27 cellular contexts compared by ENCODE assay signal in genomic region chr2:236581546-236581945, GRCh38.
"Had no signal": no experiment of that assay in that cellular context is flagged by ENCODE, and none has a peak within 500 bp of the region (broad histone marks: within the 10 kb centered on the region; RNA-seq: fewer than 3 reads in every experiment).

No MANE protein-coding gene starts in this region.

- H3K4me3 ChIP-seq: colonic mucosa, gastrocnemius medialis, right lobe of liver, thoracic aorta, tibial nerve, upper lobe of right lung, uterus had no signal

- H3K27me3 ChIP-seq: colonic mucosa, gastrocnemius medialis, neutrophil, right lobe of liver, tibial nerve, upper lobe of right lung, uterus had no signal

- H3K9ac ChIP-seq: parathyroid adenoma had no signal

- H3K27ac Mint-ChIP-seq: dendritic cell treated with granulocyte-macrophage colony-stimulating factor and Interleukin-4, amounts not matched to agents 40 ng/mL and 50 ng/mL, for 4 days; endodermal cell; progenitor cell of endocrine pancreas had no signal

- H3K9me3 ChIP-seq: colonic mucosa, gastrocnemius medialis, neutrophil, right lobe of liver, thoracic aorta, upper lobe of right lung, uterus had no signal

- H3K79me2 ChIP-seq: parathyroid adenoma had no signal

- H3K4me3 Mint-ChIP-seq: dendritic cell treated with granulocyte-macrophage colony-stimulating factor and Interleukin-4, amounts not matched to agents 40 ng/mL and 50 ng/mL, for 4 days; endodermal cell; naive thymus-derived CD4-positive, alpha-beta T cell; nephron; stimulated activated effector memory CD8-positive, alpha-beta T cell treated with anti-CD3 and anti-CD28 coated beads, Interleukin-12 subunit alpha, Interleukin-12 subunit beta, amount 100 ng/mL, for 72 hours had no signal

- H2AFZ ChIP-seq: parathyroid adenoma had no signal

- H3K27me3 Mint-ChIP-seq: dendritic cell treated with granulocyte-macrophage colony-stimulating factor and Interleukin-4, amounts not matched to agents 40 ng/mL and 50 ng/mL, for 4 days; naive thymus-derived CD4-positive, alpha-beta T cell; progenitor cell of endocrine pancreas had no signal

- H3K4me1 ChIP-seq: colonic mucosa, parathyroid adenoma, right lobe of liver, upper lobe of right lung, uterus had no signal

- H3K9me3 Mint-ChIP-seq: dendritic cell treated with granulocyte-macrophage colony-stimulating factor and Interleukin-4, amounts not matched to agents 40 ng/mL and 50 ng/mL, for 4 days; nephron; stimulated activated effector memory CD8-positive, alpha-beta T cell treated with anti-CD3 and anti-CD28 coated beads, Interleukin-12 subunit alpha, Interleukin-12 subunit beta, amount 100 ng/mL, for 72 hours had no signal

- H3K27ac ChIP-seq: colonic mucosa, epithelial cell of prostate, gastrocnemius medialis, neutrophil, parathyroid adenoma, right lobe of liver, thoracic aorta, tibial nerve, upper lobe of right lung, uterus had no signal

- ATAC-seq: esophagus mucosa; gastrocnemius medialis; left lobe of liver; naive thymus-derived CD4-positive, alpha-beta T cell; right lobe of liver; stimulated activated effector memory CD8-positive, alpha-beta T cell treated with anti-CD3 and anti-CD28 coated beads, Interleukin-12 subunit alpha, Interleukin-12 subunit beta, amount 100 ng/mL, for 72 hours; upper lobe of right lung had no signal

- H3K36me3 ChIP-seq: colonic mucosa, neutrophil, uterus had no signal

- DNase-seq: colonic mucosa; effector CD8-positive, alpha-beta T cell; endodermal cell; foreskin fibroblast; gastrocnemius medialis; head of caudate nucleus; kidney; mesenchymal stem cell; midbrain; naive thymus-derived CD4-positive, alpha-beta T cell; right lobe of liver; stimulated activated CD4-positive, alpha-beta T cell treated with anti-CD3 and anti-CD28 coated beads, Interleukin-2, amount 100 ng/mL, for 24 hours; stimulated activated CD4-positive, alpha-beta T cell treated with anti-CD3 and anti-CD28 coated beads, Interleukin-4, amount 100 ng/mL, for 24 hours; stimulated activated naive CD4-positive, alpha-beta T cell treated with Interleukin-2 at 50 U/mL for 16 hours; upper lobe of right lung; uterus had no signal
